ENCODE assay signal across 33 cellular contexts in the genomic region with DNA sequence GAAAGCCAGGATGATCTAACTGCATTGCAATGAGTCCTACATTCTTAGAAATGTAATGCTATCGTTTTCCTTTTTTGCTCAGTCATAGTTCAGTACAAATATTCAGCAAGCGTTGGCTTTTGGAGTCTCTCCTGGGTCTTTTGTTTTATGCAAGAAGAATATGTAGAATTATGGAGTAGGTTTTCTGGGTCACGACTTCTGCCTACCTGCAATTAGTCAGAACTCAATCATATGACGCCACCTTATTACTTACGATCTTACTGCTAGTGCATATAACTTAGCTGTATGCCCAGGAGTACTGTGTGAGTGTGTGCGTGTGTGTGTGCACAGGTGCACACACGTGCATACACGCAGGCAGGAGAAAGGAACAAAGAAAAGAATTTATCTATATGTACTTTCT.
"Had no signal": no experiment of that assay in that cellular context is flagged by ENCODE, and none has a peak within 500 bp of the region (broad histone marks: within the 10 kb centered on the region; RNA-seq: fewer than 3 reads in every experiment).

No MANE protein-coding gene starts in this region.

- H3K4me1 ChIP-seq: ascending aorta, breast epithelium, gastrocnemius medialis, neural progenitor cell, parathyroid adenoma, upper lobe of left lung, vagina had no signal

- H3K4me2 ChIP-seq: hepatocyte, neural progenitor cell had no signal

- H3K4me3 Mint-ChIP-seq: activated CD4-positive, alpha-beta memory T cell treated with anti-CD3 and anti-CD28 coated beads for 36 hours; activated CD4-positive, alpha-beta T cell treated with anti-CD3 and anti-CD28 coated beads, Interleukin-2, amount 10 ng/mL, durations not matched to agents 24 days and 14 days; activated naive CD4-positive, alpha-beta T cell treated with anti-CD3 and anti-CD28 coated beads, Interleukin-2, amount 10 ng/mL, durations not matched to agents 7 days and 5 days; activated naive CD8-positive, alpha-beta T cell treated with anti-CD3 and anti-CD28 coated beads, Interleukin-2, amount 10 ng/mL, durations not matched to agents 7 days and 5 days; activated T-cell treated with anti-CD3 and anti-CD28 coated beads, Interleukin-2, amount 50 U/mL, for 24 hours; natural killer cell; neural progenitor cell; stimulated activated effector memory CD8-positive, alpha-beta T cell treated with anti-CD3 and anti-CD28 coated beads, Interleukin-12 subunit alpha, Interleukin-12 subunit beta, amount 100 ng/mL, for 72 hours; stimulated activated naive CD8-positive, alpha-beta T cell treated with anti-CD3 and anti-CD28 coated beads, Interleukin-15, Interleukin-2, amounts not matched to agents 100 ng/mL and 50 ng/mL, for 24 hours; T-helper 17 cell had no signal

- H3K36me3 ChIP-seq: ascending aorta, breast epithelium, gastrocnemius medialis, neural progenitor cell, upper lobe of left lung, vagina, WERI-Rb-1 had no signal

- DNase-seq: activated CD4-positive, alpha-beta memory T cell treated with anti-CD3 and anti-CD28 coated beads for 36 hours; activated CD4-positive, alpha-beta T cell treated with anti-CD3 and anti-CD28 coated beads, Interleukin-2, amount 10 ng/mL, durations not matched to agents 24 days and 14 days; activated CD4-positive, CD25-positive, alpha-beta regulatory T cell treated with anti-CD3 and anti-CD28 coated beads, Interleukin-2, amount 50 U/mL, for 72 hours; activated CD8-positive, alpha-beta memory T cell treated with anti-CD3 and anti-CD28 coated beads, Interleukin-2, amount 50 U/mL, for 48 hours; activated gamma-delta T cell; activated naive CD4-positive, alpha-beta T cell treated with anti-CD3 and anti-CD28 coated beads, Interleukin-2, amount 10 ng/mL, durations not matched to agents 7 days and 5 days; activated naive CD8-positive, alpha-beta T cell treated with anti-CD3 and anti-CD28 coated beads, Interleukin-2, amount 10 ng/mL, durations not matched to agents 7 days and 5 days; activated T-cell treated with anti-CD3 and anti-CD28 coated beads, Interleukin-2, amount 50 U/mL, for 24 hours; dorsolateral prefrontal cortex; effector memory CD4-positive, alpha-beta T cell; erythroblast; gastrocnemius medialis; natural killer cell; occipital lobe; stimulated activated CD4-positive, alpha-beta T cell treated with anti-CD3 and anti-CD28 coated beads, Interleukin-12 subunit alpha, Interleukin-12 subunit beta, amount 100 ng/mL, for 4 hours; stimulated activated CD4-positive, alpha-beta T cell treated with anti-CD3 and anti-CD28 coated beads, Interleukin-4, amount 100 ng/mL, for 24 hours; substantia nigra; T-helper 17 cell; T1000; upper lobe of left lung; WERI-Rb-1 had no signal

- H3K4me1 Mint-ChIP-seq: activated CD4-positive, alpha-beta T cell treated with anti-CD3 and anti-CD28 coated beads, Interleukin-2, amount 10 ng/mL, durations not matched to agents 24 days and 14 days; activated naive CD4-positive, alpha-beta T cell treated with anti-CD3 and anti-CD28 coated beads, Interleukin-2, amount 10 ng/mL, durations not matched to agents 7 days and 5 days; activated naive CD8-positive, alpha-beta T cell treated with anti-CD3 and anti-CD28 coated beads, Interleukin-2, amount 10 ng/mL, durations not matched to agents 7 days and 5 days; natural killer cell; neural progenitor cell; stimulated activated effector memory CD8-positive, alpha-beta T cell treated with anti-CD3 and anti-CD28 coated beads, Interleukin-12 subunit alpha, Interleukin-12 subunit beta, amount 100 ng/mL, for 72 hours; T-helper 17 cell had no signal

- H3K27ac ChIP-seq: ascending aorta, breast epithelium, coronary artery, dorsolateral prefrontal cortex, gastrocnemius medialis, hepatocyte, neural progenitor cell, parathyroid adenoma, skin epidermis, upper lobe of left lung, vagina, WERI-Rb-1 had no signal

- H3K9ac ChIP-seq: neural progenitor cell, parathyroid adenoma had no signal

- H3K36me3 Mint-ChIP-seq: activated CD4-positive, alpha-beta memory T cell treated with anti-CD3 and anti-CD28 coated beads for 36 hours; activated naive CD4-positive, alpha-beta T cell treated with anti-CD3 and anti-CD28 coated beads, Interleukin-2, amount 10 ng/mL, durations not matched to agents 7 days and 5 days; activated naive CD8-positive, alpha-beta T cell treated with anti-CD3 and anti-CD28 coated beads, Interleukin-2, amount 10 ng/mL, durations not matched to agents 7 days and 5 days; natural killer cell; stimulated activated effector memory CD8-positive, alpha-beta T cell treated with anti-CD3 and anti-CD28 coated beads, Interleukin-12 subunit alpha, Interleukin-12 subunit beta, amount 100 ng/mL, for 72 hours had no signal

- H3K4me3 ChIP-seq: ascending aorta, breast epithelium, coronary artery, dorsolateral prefrontal cortex, gastrocnemius medialis, hepatocyte, neural progenitor cell, skin epidermis, upper lobe of left lung, vagina had no signal

- H2AFZ ChIP-seq: hepatocyte, neural progenitor cell, parathyroid adenoma had no signal

- H3K27me3 Mint-ChIP-seq: activated CD4-positive, alpha-beta memory T cell treated with anti-CD3 and anti-CD28 coated beads for 36 hours; activated CD4-positive, alpha-beta T cell treated with anti-CD3 and anti-CD28 coated beads, Interleukin-2, amount 10 ng/mL, durations not matched to agents 24 days and 14 days; activated naive CD4-positive, alpha-beta T cell treated with anti-CD3 and anti-CD28 coated beads, Interleukin-2, amount 10 ng/mL, durations not matched to agents 7 days and 5 days; activated T-cell treated with anti-CD3 and anti-CD28 coated beads, Interleukin-2, amount 50 U/mL, for 24 hours; stimulated activated naive CD8-positive, alpha-beta T cell treated with anti-CD3 and anti-CD28 coated beads, Interleukin-15, Interleukin-2, amounts not matched to agents 100 ng/mL and 50 ng/mL, for 24 hours; T-helper 17 cell had no signal

- H3K27me3 ChIP-seq: ascending aorta, breast epithelium, dorsolateral prefrontal cortex, gastrocnemius medialis, hepatocyte, neural progenitor cell, upper lobe of left lung, vagina had no signal

- ATAC-seq: gastrocnemius medialis; natural killer cell; sciatic nerve; stimulated activated effector memory CD8-positive, alpha-beta T cell treated with anti-CD3 and anti-CD28 coated beads, Interleukin-12 subunit alpha, Interleukin-12 subunit beta, amount 100 ng/mL, for 72 hours; T-helper 17 cell had no signal

- FAIRE-seq: keratinocyte had no signal

- H3K9me3 ChIP-seq: ascending aorta, breast epithelium, gastrocnemius medialis, upper lobe of left lung, vagina had no signal

- H3K27ac Mint-ChIP-seq: activated CD4-positive, alpha-beta memory T cell treated with anti-CD3 and anti-CD28 coated beads for 36 hours; activated CD4-positive, alpha-beta T cell treated with anti-CD3 and anti-CD28 coated beads, Interleukin-2, amount 10 ng/mL, durations not matched to agents 24 days and 14 days; activated naive CD4-positive, alpha-beta T cell treated with anti-CD3 and anti-CD28 coated beads, Interleukin-2, amount 10 ng/mL, durations not matched to agents 7 days and 5 days; activated naive CD8-positive, alpha-beta T cell treated with anti-CD3 and anti-CD28 coated beads, Interleukin-2, amount 10 ng/mL, durations not matched to agents 7 days and 5 days; activated T-cell treated with anti-CD3 and anti-CD28 coated beads, Interleukin-2, amount 50 U/mL, for 24 hours; natural killer cell; neural progenitor cell; stimulated activated effector memory CD8-positive, alpha-beta T cell treated with anti-CD3 and anti-CD28 coated beads, Interleukin-12 subunit alpha, Interleukin-12 subunit beta, amount 100 ng/mL, for 72 hours; stimulated activated naive CD8-positive, alpha-beta T cell treated with anti-CD3 and anti-CD28 coated beads, Interleukin-15, Interleukin-2, amounts not matched to agents 100 ng/mL and 50 ng/mL, for 24 hours; T-helper 17 cell had no signal

- H3K9me3 Mint-ChIP-seq: activated CD4-positive, alpha-beta memory T cell treated with anti-CD3 and anti-CD28 coated beads for 36 hours; activated CD4-positive, alpha-beta T cell treated with anti-CD3 and anti-CD28 coated beads, Interleukin-2, amount 10 ng/mL, durations not matched to agents 24 days and 14 days; activated naive CD4-positive, alpha-beta T cell treated with anti-CD3 and anti-CD28 coated beads, Interleukin-2, amount 10 ng/mL, durations not matched to agents 7 days and 5 days; activated naive CD8-positive, alpha-beta T cell treated with anti-CD3 and anti-CD28 coated beads, Interleukin-2, amount 10 ng/mL, durations not matched to agents 7 days and 5 days; activated T-cell treated with anti-CD3 and anti-CD28 coated beads, Interleukin-2, amount 50 U/mL, for 24 hours had no signal

- H3K79me2 ChIP-seq: hepatocyte, parathyroid adenoma had no signal
